ENCODE assay signal across 32 cellular contexts in genomic region chr11:78033040-78033439, GRCh38. TPM values are rescaled to one million over a fixed set of nuclear protein-coding genes. Genes with fewer than 3 reads are reported as not detected.
"Had no signal": no experiment of that assay in that cellular context is flagged by ENCODE, and none has a peak within 500 bp of the region (broad histone marks: within the 10 kb centered on the region; RNA-seq: fewer than 3 reads in every experiment).

No MANE protein-coding gene starts in this region.

- H3K27me3 ChIP-seq: body of pancreas had no signal

- H3K36me3 Mint-ChIP-seq: activated CD8-positive, alpha-beta memory T cell treated with anti-CD3 and anti-CD28 coated beads, Interleukin-2, amount 10 ng/mL, durations not matched to agents 7 days and 5 days; activated naive CD4-positive, alpha-beta T cell treated with anti-CD3 and anti-CD28 coated beads, Interleukin-2, amount 50 U/mL, for 72 hours had no signal

- H3K9me3 Mint-ChIP-seq: activated B cell treated with CpG ODN at 0.5 μM for 24 hours; activated CD4-positive, alpha-beta T cell treated with anti-CD3 and anti-CD28 coated beads, Interleukin-2, amount 10 ng/mL, durations not matched to agents 24 days and 14 days; activated naive CD4-positive, alpha-beta T cell treated with anti-CD3 and anti-CD28 coated beads, Interleukin-2, amount 50 U/mL, for 72 hours; activated naive CD8-positive, alpha-beta T cell treated with anti-CD3 and anti-CD28 coated beads, Interleukin-2, amount 50 U/mL, for 24 hours; activated T-cell treated with anti-CD3 and anti-CD28 coated beads, Interleukin-2, amount 50 U/mL, for 24 hours; activated T-helper 1 cell treated with anti-CD3 and anti-CD28 coated beads, Interleukin-12 subunit alpha, Interleukin-12 subunit beta, Interleukin-2, Interleukin-4 antibody, amounts not matched to agents 30 ng/mL and 10 ng/mL and 1 ng/mL, durations not matched to agents 14 hours and 24 hours and 36 hours had no signal

- H3K4me3 Mint-ChIP-seq: activated B cell treated with CpG ODN at 0.5 μM for 24 hours; activated CD4-positive, alpha-beta T cell treated with anti-CD3 and anti-CD28 coated beads, Interleukin-2, amount 10 ng/mL, durations not matched to agents 24 days and 14 days; activated CD8-positive, alpha-beta memory T cell treated with anti-CD3 and anti-CD28 coated beads, Interleukin-2, amount 10 ng/mL, durations not matched to agents 7 days and 5 days; activated naive CD8-positive, alpha-beta T cell treated with anti-CD3 and anti-CD28 coated beads, Interleukin-2, amount 50 U/mL, for 24 hours; activated T-cell treated with anti-CD3 and anti-CD28 coated beads, Interleukin-2, amount 50 U/mL, for 24 hours; activated T-helper 1 cell treated with anti-CD3 and anti-CD28 coated beads, Interleukin-12 subunit alpha, Interleukin-12 subunit beta, Interleukin-2, Interleukin-4 antibody, amounts not matched to agents 30 ng/mL and 10 ng/mL and 1 ng/mL, durations not matched to agents 14 hours and 24 hours and 36 hours; T-helper 17 cell had no signal

- H3K27me3 Mint-ChIP-seq: activated CD4-positive, alpha-beta T cell treated with anti-CD3 and anti-CD28 coated beads, Interleukin-2, amount 10 ng/mL, durations not matched to agents 24 days and 14 days; activated naive CD8-positive, alpha-beta T cell treated with anti-CD3 and anti-CD28 coated beads, Interleukin-2, amount 50 U/mL, for 24 hours; activated T-cell treated with anti-CD3 and anti-CD28 coated beads, Interleukin-2, amount 50 U/mL, for 24 hours had no signal

- H3K4me3 ChIP-seq: body of pancreas had no signal

- H3K27ac Mint-ChIP-seq: activated B cell treated with CpG ODN at 0.5 μM for 24 hours; activated CD4-positive, alpha-beta T cell treated with anti-CD3 and anti-CD28 coated beads, Interleukin-2, amount 10 ng/mL, durations not matched to agents 24 days and 14 days; activated CD8-positive, alpha-beta memory T cell treated with anti-CD3 and anti-CD28 coated beads, Interleukin-2, amount 10 ng/mL, durations not matched to agents 7 days and 5 days; activated naive CD4-positive, alpha-beta T cell treated with anti-CD3 and anti-CD28 coated beads, Interleukin-2, amount 50 U/mL, for 72 hours; activated naive CD8-positive, alpha-beta T cell treated with anti-CD3 and anti-CD28 coated beads, Interleukin-2, amount 50 U/mL, for 24 hours; activated T-cell treated with anti-CD3 and anti-CD28 coated beads, Interleukin-2, amount 50 U/mL, for 24 hours; activated T-helper 1 cell treated with anti-CD3 and anti-CD28 coated beads, Interleukin-12 subunit alpha, Interleukin-12 subunit beta, Interleukin-2, Interleukin-4 antibody, amounts not matched to agents 30 ng/mL and 10 ng/mL and 1 ng/mL, durations not matched to agents 14 hours and 24 hours and 36 hours; T-helper 17 cell had no signal

- H3K4me1 Mint-ChIP-seq: activated B cell treated with CpG ODN at 0.5 μM for 24 hours; activated CD4-positive, alpha-beta T cell treated with anti-CD3 and anti-CD28 coated beads, Interleukin-2, amount 10 ng/mL, durations not matched to agents 24 days and 14 days; activated naive CD8-positive, alpha-beta T cell treated with anti-CD3 and anti-CD28 coated beads, Interleukin-2, amount 50 U/mL, for 24 hours; T-helper 17 cell had no signal

- H3K9me3 ChIP-seq: body of pancreas had no signal

- DNase-seq: activated B cell treated with CpG ODN at 0.5 μM for 24 hours; activated CD4-positive, alpha-beta T cell treated with anti-CD3 and anti-CD28 coated beads for 1 hour; activated CD4-positive, alpha-beta T cell treated with anti-CD3 and anti-CD28 coated beads, Interleukin-2, amount 10 ng/mL, durations not matched to agents 24 days and 14 days; activated CD4-positive, alpha-beta T cell treated with anti-CD3 and anti-CD28 coated beads, Interleukin-2, amount 50 U/mL, for 48 hours; activated CD8-positive, alpha-beta memory T cell treated with anti-CD3 and anti-CD28 coated beads, Interleukin-2, amount 10 ng/mL, durations not matched to agents 7 days and 5 days; activated effector memory CD4-positive, alpha-beta T cell treated with Interleukin-2 at 50 U/mL for 16 hours; activated naive CD4-positive, alpha-beta T cell; activated naive CD8-positive, alpha-beta T cell treated with anti-CD3 and anti-CD28 coated beads, Interleukin-2, amount 50 U/mL, for 24 hours; activated T-cell treated with anti-CD3 and anti-CD28 coated beads, Interleukin-2, amount 50 U/mL, for 24 hours; anterior cingulate cortex; body of pancreas; central memory CD4-positive, alpha-beta T cell; KBM-7; NCI-H1048; NCI-H146; NCI-H187 treated with DMSO at 0.1 percent for 48 hours; NCI-H2081 treated with DMSO at 0.1 percent for 48 hours; NCI-H2171 treated with DMSO at 0.1 percent for 48 hours; NCI-H226; NCI-H510A; NCI-H526 treated with DMSO at 0.1 percent for 48 hours; NCI-H82; SIG-M5; T-helper 17 cell; T-helper 9 cell had no signal

- ATAC-seq: activated CD8-positive, alpha-beta memory T cell treated with anti-CD3 and anti-CD28 coated beads, Interleukin-2, amount 10 ng/mL, durations not matched to agents 7 days and 5 days; activated naive CD4-positive, alpha-beta T cell treated with anti-CD3 and anti-CD28 coated beads, Interleukin-2, amount 50 U/mL, for 72 hours; activated naive CD8-positive, alpha-beta T cell treated with anti-CD3 and anti-CD28 coated beads, Interleukin-2, amount 50 U/mL, for 24 hours; body of pancreas; T-helper 17 cell had no signal

- FAIRE-seq: bronchial epithelial cell had no signal

RNA-seq across cellular contexts. Expression of gene KCTD14, which starts 10.0 kb away (rescaled TPM):
- total RNA-seq: OCI-LY7 had no signal

RNA-seq across cellular contexts. Expression of gene THRSP, which starts 30.6 kb away (rescaled TPM):
- total RNA-seq: activated B cell treated with CpG ODN at 0.5 μM for 24 hours; activated CD4-positive, alpha-beta T cell treated with anti-CD3 and anti-CD28 coated beads, Interleukin-2, amount 10 ng/mL, durations not matched to agents 24 days and 14 days; activated CD8-positive, alpha-beta memory T cell treated with anti-CD3 and anti-CD28 coated beads, Interleukin-2, amount 10 ng/mL, durations not matched to agents 7 days and 5 days; activated naive CD4-positive, alpha-beta T cell treated with anti-CD3 and anti-CD28 coated beads, Interleukin-2, amount 50 U/mL, for 72 hours; activated T-helper 1 cell treated with anti-CD3 and anti-CD28 coated beads, Interleukin-12 subunit alpha, Interleukin-12 subunit beta, Interleukin-2, Interleukin-4 antibody, amounts not matched to agents 30 ng/mL and 10 ng/mL and 1 ng/mL, durations not matched to agents 14 hours and 24 hours and 36 hours; bronchial epithelial cell; LHCN-M2; M059J; OCI-LY7; RPMI7951; T-helper 17 cell had no signal
